ENCODE assay signal across 1 cellular context in the genomic region with DNA sequence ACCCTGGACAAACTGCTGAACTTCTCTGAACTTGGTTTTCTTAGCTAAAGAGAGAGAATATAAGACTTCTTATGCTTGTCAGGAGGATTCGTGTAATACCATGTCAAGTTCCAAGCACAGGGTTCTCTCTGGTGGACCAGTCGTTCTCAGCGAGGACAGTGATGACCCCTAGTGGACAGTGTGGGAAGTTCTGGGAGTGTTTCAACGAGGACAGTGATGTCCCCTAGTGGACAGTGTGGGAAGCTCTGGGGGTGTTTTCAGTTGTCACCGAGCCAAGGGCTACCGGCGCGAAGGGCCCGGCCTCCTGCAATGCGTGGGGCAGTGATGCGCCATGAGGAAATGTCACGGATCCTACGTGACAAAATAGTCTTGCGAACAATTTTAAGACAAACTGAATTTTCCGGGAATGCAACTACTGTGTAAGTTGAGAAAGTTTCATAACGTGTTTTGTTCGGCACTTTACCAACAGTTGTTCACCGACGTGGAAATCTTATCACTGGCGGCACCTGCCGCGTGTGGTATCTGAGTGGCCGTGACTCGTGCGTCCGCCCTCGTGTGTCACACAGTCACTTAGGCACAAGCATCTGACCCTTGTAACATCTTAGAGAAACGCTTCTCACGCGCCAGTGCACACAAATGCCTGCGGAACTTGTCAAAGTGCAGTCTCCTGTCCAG.
TF ChIP-seq lines count a peak whose summit lies in the region.

No MANE protein-coding gene starts in this region.

TF ChIP-seq in SK-N-SH, 30 proteins besides CTCF, POLR2A, EP300 and RAD21 (continued from another document):
- TF ChIP-seq, protein P1, sequence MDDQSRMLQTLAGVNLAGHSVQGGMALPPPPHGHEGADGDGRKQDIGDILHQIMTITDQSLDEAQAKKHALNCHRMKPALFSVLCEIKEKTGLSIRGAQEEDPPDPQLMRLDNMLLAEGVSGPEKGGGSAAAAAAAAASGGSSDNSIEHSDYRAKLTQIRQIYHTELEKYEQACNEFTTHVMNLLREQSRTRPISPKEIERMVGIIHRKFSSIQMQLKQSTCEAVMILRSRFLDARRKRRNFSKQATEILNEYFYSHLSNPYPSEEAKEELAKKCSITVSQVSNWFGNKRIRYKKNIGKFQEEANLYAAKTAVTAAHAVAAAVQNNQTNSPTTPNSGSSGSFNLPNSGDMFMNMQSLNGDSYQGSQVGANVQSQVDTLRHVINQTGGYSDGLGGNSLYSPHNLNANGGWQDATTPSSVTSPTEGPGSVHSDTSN (IDR thresholded peaks at IDR 0.05) = no peak
- TF ChIP-seq FOSL2 (IDR thresholded peaks at IDR 0.05; ENCODE audit: borderline replicate concordance, low read depth) (no peak), JUND (IDR thresholded peaks at IDR 0.05) (no peak)
